33 cellular contexts compared by ENCODE assay signal in the genomic region with DNA sequence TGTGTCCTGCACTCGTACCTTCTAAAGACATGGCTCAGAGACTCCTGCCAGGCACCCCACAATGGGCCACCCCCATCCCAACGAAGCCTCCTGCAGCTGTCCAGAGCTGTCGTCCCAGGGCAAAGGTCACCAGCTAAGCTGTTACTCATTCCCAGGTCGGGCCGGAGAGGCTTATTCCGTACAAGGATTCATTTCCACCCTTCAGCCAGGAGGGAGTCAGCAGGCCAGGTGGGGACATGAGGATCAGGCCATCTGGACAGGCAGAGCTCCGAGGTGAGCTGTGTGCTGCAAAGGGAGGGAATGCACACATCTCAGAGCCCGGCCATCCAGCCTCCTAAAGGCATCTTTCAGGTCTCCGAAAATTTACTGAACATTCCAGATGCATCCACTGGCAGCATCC.
A peak's percentile ranks its signal among the peaks of the same experiment; 100 is the strongest.
DNase-seq lines count a peak whose midpoint lies in the region; ATAC-seq, FAIRE-seq and TF ChIP-seq lines count a peak whose summit lies in the region.
"Had no signal": no experiment of that assay in that cellular context is flagged by ENCODE, and none has a peak within 500 bp of the region (broad histone marks: within the 10 kb centered on the region; RNA-seq: fewer than 3 reads in every experiment).

No MANE protein-coding gene starts in this region.

- FAIRE-seq in A549 (lab: Jason Lieb, UNC) = no peak
- FAIRE-seq: bronchial epithelial cell, D721Med, GM12878, pancreas had no signal

- no peak overlapping the region for H3K4me3 ChIP-seq in A549
- H3K4me3 ChIP-seq: GM12878, lower lobe of right lung, pancreas, right atrium auricular region, SJSA1, spleen, thoracic aorta, vagina had no signal

- no peak for TF ChIP-seq POLR2A in A549 (IDR thresholded peaks at IDR 0.05; ENCODE audit: low read length)

- TF ChIP-seq RAD21 in A549 (conservative IDR thresholded peaks at IDR 0.05 in 1 of 2, IDR thresholded peaks at IDR 0.05 in 1 of 2) = no peak

- CTCF ChIA-PET in A549 (lab: Yijun Ruan, JAX) = no interaction called here

- H3K27ac ChIP-seq in A549 = peak overlapping the region; percentile 22 to 40; a peak in 3 of 6 replicates
- peak overlapping the region; percentile 60 for H3K27ac ChIP-seq in cingulate gyrus (ENCODE audit: low read depth, low read length)
- H3K27ac ChIP-seq: lower lobe of right lung, pancreas, SJSA1, spleen, thoracic aorta, vagina had no signal

- no peaks in the 10 kb centered on the region for H3K9me3 ChIP-seq in A549
- H3K9me3 ChIP-seq: lower lobe of right lung, pancreas, right atrium auricular region, SJSA1, spleen, thoracic aorta, vagina had no signal

- TF ChIP-seq EP300 in A549 (IDR thresholded peaks at IDR 0.05) = no peak

- peak; percentile 27 to 47; a peak in 4 of 6 replicates for ATAC-seq in A549
- no peak for ATAC-seq in HG03342 (IDR thresholded peaks at IDR 0.05; ENCODE audit: unreplicated experiment)
- ATAC-seq in HG02938 (IDR thresholded peaks at IDR 0.05; ENCODE audit: unreplicated experiment) = no peak
- ATAC-seq: GM12878, lower lobe of right lung, T-cell had no signal

- H3K4me1 ChIP-seq in A549 = peaks cover 22% of the 10 kb centered on the region
- H3K4me1 ChIP-seq: lower lobe of right lung, pancreas, SJSA1, spleen had no signal

- no peak for DNase-seq in A549 (ENCODE audit: low read depth in 1 of 2, low spot score in 1 of 2)
- peak; percentile 81 for DNase-seq in LHCN-M2 (ENCODE audit: low read depth)
- DNase-seq in mesenteric fat pad (ENCODE audit: low spot score) = peak; percentile 67
- no peak for DNase-seq in SIG-M5 treated with dmso at 0.1 percent for 504 hours (lab: John Stamatoyannopoulos, UW; ENCODE audit: unreplicated experiment)
- no peak for DNase-seq in midbrain (lab: John Stamatoyannopoulos, UW)
- DNase-seq: activated CD4-positive, alpha-beta T cell treated with anti-CD3 and anti-CD28 coated beads for 48 hours; activated CD8-positive, alpha-beta memory T cell treated with anti-CD3 and anti-CD28 coated beads for 24 hours; activated effector memory CD4-positive, alpha-beta T cell treated with anti-CD3 and anti-CD28 coated beads, Interleukin-2, amount 50 U/mL, for 16 hours; activated naive CD8-positive, alpha-beta T cell treated with anti-CD3 and anti-CD28 coated beads for 36 hours; activated T-cell treated with anti-CD3 and anti-CD28 coated beads, Interleukin-2, amount 50 U/mL, for 1 hour; CD4-positive, CD25-positive, alpha-beta regulatory T cell; erythroblast; H7; Karpas-422; lower lobe of right lung; NCI-H1417 treated with DMSO at 0.1 percent for 48 hours; NCI-H2081; NCI-H226; pancreas; spleen; stimulated activated CD4-positive, alpha-beta T cell treated with anti-CD3 and anti-CD28 coated beads, Interleukin-2, amount 100 ng/mL, for 24 hours; stimulated activated CD8-positive, alpha-beta memory T cell treated with anti-CD3 and anti-CD28 coated beads, Interleukin-4, amount 100 ng/mL, for 48 hours; T-cell had no signal

- POLR2A ChIA-PET in A549 (lab: Yijun Ruan, JAX) = no interaction called here

- WGBS in A549 (ENCODE audit: missing lambda C conversion rate) = 38% methylated on average over 5 of the region's 9 CpGs

- no peak for TF ChIP-seq CTCF in A549 (IDR thresholded peaks at IDR 0.05)

- peak overlapping the region; percentile 40 for H3K4me2 ChIP-seq in A549

TF ChIP-seq in A549, 52 proteins besides CTCF, POLR2A, EP300 and RAD21:
- no peak for TF ChIP-seq FOSL2 (IDR thresholded peaks at IDR 0.05)
- no peak for TF ChIP-seq FOSL2 (CRISPR knock-in tag; IDR thresholded peaks at IDR 0.05)
- TF ChIP-seq BHLHE40 (IDR thresholded peaks at IDR 0.05; ENCODE audit: low read depth, low read length) = no peak
- TF ChIP-seq, protein P1, sequence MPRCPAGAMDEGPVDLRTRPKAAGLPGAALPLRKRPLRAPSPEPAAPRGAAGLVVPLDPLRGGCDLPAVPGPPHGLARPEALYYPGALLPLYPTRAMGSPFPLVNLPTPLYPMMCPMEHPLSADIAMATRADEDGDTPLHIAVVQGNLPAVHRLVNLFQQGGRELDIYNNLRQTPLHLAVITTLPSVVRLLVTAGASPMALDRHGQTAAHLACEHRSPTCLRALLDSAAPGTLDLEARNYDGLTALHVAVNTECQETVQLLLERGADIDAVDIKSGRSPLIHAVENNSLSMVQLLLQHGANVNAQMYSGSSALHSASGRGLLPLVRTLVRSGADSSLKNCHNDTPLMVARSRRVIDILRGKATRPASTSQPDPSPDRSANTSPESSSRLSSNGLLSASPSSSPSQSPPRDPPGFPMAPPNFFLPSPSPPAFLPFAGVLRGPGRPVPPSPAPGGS (IDR thresholded peaks at IDR 0.05) = no peak

Comparison
In these comparisons a context has a peak if more than half of its experiments do, and no peak if none do; other contexts are left out.
1. ATAC-seq: peak in A549 (2 of 2); none in HG03342 (single experiment) and HG02938 (single experiment).
2. DNase-seq: peak in LHCN-M2 (single experiment) and mesenteric fat pad (single experiment); none in A549 (0 of 2), SIG-M5 treated with dmso at 0.1 percent for 504 hours (single experiment) and midbrain (single experiment).